In the genomic region with DNA sequence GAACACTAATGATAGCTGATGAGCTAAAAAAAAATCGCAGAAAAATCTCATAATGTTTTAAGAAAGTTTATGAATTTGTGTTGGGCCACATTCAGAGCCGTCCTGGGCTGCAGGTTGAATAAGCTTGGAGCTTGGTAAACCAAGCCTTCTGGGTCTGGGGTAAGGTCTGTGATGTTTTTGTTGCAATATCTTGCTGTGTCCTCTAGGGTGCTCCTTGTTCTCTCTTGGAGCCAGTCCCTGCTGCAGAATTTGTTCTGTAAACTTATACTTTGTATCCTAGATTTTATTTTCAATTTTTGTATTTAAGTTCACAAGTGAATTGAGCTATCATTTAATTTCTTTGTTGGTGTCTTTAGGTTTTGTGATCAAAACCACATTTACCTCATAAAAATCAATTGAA, we compare ENCODE assay signal across 8 cellular contexts.
DNase-seq lines count a peak whose midpoint lies in the region; ATAC-seq and TF ChIP-seq lines count a peak whose summit lies in the region.

No MANE protein-coding gene starts in this region.

- intact Hi-C loops in heart right ventricle (cut with DNase I) = no loop called here
- intact Hi-C loops in left cardiac atrium (cut with DNase I) = no loop called here

- H3K4me3 ChIP-seq in heart right ventricle (no peak overlapping the region), cardiac fibroblast (replicated peaks in 1 of 2; ENCODE audit: low read depth in 2 of 2, low read length in 2 of 2) (no peak overlapping the region)

- no peak overlapping the region for H3K27ac ChIP-seq in heart right ventricle

- peak in 5 of 9 donors; percentile 19 to 41 (median 26) for TF ChIP-seq CTCF in heart right ventricle (IDR thresholded peaks at IDR 0.05)
- TF ChIP-seq CTCF in cardiac fibroblast (IDR thresholded peaks at IDR 0.05; ENCODE audit: low read depth, low read length) = peak; percentile 61

- ATAC-seq in heart right ventricle = no peak
- no peak for ATAC-seq in left cardiac atrium
- peak; percentile 68 for ATAC-seq in HG03520 (IDR thresholded peaks at IDR 0.05; ENCODE audit: unreplicated experiment)

- no peaks in the 10 kb centered on the region for H3K27me3 ChIP-seq in heart right ventricle

- H3K9me3 ChIP-seq in heart right ventricle = no peaks in the 10 kb centered on the region

- H3K36me3 ChIP-seq in heart right ventricle = no peaks in the 10 kb centered on the region

- peaks cover 0 to 9% (median 0%) of the 10 kb centered on the region in 9 donors for H3K4me1 ChIP-seq in heart right ventricle

- no peak for DNase-seq in heart right ventricle
- no peak for DNase-seq in left cardiac atrium
- DNase-seq in cardiac fibroblast (ENCODE audit: low read depth in 2 of 2) = peak; percentile 49 to 68
- DNase-seq in activated naive CD4-positive, alpha-beta T cell (lab: John Stamatoyannopoulos, UW) = no peak
- DNase-seq in cerebellar cortex (ENCODE audit: low spot score) = no peak
- no peak for DNase-seq in activated CD8-positive, alpha-beta memory T cell treated with anti-CD3 and anti-CD28 coated beads for 24 hours
- no peak for DNase-seq in NCI-H1105 (lab: John Stamatoyannopoulos, UW)

- 51 to 55% methylated on average over 2 of the region's 2 CpGs for WGBS in heart right ventricle, 2 donors

Comparison
In these comparisons a context has a peak if more than half of its experiments do, and no peak if none do; other contexts are left out.
1. DNase-seq: peak in cardiac fibroblast (2 of 2); none in heart right ventricle (0 of 2), left cardiac atrium (single experiment), activated naive CD4-positive, alpha-beta T cell (0 of 4), cerebellar cortex (single experiment), activated CD8-positive, alpha-beta memory T cell treated with anti-CD3 and anti-CD28 coated beads for 24 hours (single experiment) and NCI-H1105 (single experiment).